Comparison of ENCODE assay signal across 10 cellular contexts in the genomic region with DNA sequence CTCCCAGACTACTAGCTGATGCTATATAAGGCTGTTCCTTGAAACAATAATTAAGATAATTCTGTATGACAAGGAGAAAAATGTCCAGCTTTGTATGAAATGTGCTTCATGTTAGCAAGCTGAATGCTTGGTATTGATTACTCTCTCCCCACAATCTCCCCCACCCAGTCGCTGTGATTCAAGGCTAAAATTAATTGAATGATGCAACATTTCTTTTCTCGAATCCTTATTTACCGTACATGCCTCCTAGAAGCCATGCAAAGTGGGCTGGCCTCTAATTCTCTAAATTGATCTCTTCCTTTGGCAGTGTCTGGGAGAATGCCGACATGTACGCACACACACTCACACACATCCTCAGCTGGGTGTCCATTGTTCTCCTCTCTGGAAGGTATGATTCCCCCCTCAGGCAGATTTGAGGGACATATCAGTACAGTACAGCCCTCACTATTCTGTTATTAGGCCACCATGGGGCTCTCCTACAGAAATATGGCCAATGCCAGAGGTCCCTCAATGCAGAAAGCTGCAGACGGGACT.
"Had no signal": no experiment of that assay in that cellular context is flagged by ENCODE, and none has a peak within 500 bp of the region (broad histone marks: within the 10 kb centered on the region; RNA-seq: fewer than 3 reads in every experiment).

No MANE protein-coding gene starts in this region.

- H3K27ac ChIP-seq: gastroesophageal sphincter, ovary, stomach, thoracic aorta had no signal

- H3K4me3 ChIP-seq: gastroesophageal sphincter, ovary, stomach, thoracic aorta had no signal

- ATAC-seq: activated T-helper 17 cell treated with anti-CD3 and anti-CD28 coated beads, Interleukin-2, amount 50 U/mL, for 72 hours; gastroesophageal sphincter; naive thymus-derived CD4-positive, alpha-beta T cell had no signal

- H3K36me3 ChIP-seq: gastroesophageal sphincter, ovary, stomach, thoracic aorta had no signal

- H3K9me3 ChIP-seq: gastroesophageal sphincter, ovary, stomach, thoracic aorta had no signal

- H3K27me3 ChIP-seq: gastroesophageal sphincter, ovary, stomach had no signal

- DNase-seq: activated CD4-positive, alpha-beta T cell treated with anti-CD3 and anti-CD28 coated beads for 48 hours; activated naive CD4-positive, alpha-beta T cell treated with anti-CD3 and anti-CD28 coated beads for 36 hours; hippocampal formation; naive thymus-derived CD4-positive, alpha-beta T cell; stomach; T-helper 1 cell had no signal
